1 cellular context compared by ENCODE assay signal in genomic region chr16:87661561-87661960, GRCh38.
TF ChIP-seq lines count a peak whose summit lies in the region.

No MANE protein-coding gene starts in this region.

TF ChIP-seq in HepG2, 621 proteins besides CTCF, POLR2A, EP300 and RAD21 (continued from another document and continues in another):
- TF ChIP-seq CERS6 (CRISPR knock-in tag; IDR thresholded peaks at IDR 0.05) (0 out of 2 replicates have a peak, but pooled peaks have one; percentile 26), MEIS2 (CRISPR knock-in tag; IDR thresholded peaks at IDR 0.05) (peak; percentile 85), ZNF546 (CRISPR knock-in tag; conservative IDR thresholded peaks at IDR 0.05) (no peak), MXD1 (CRISPR knock-in tag; IDR thresholded peaks at IDR 0.05) (peak; percentile 70), ZC3H13 (CRISPR knock-in tag; IDR thresholded peaks at IDR 0.05) (0 out of 2 replicates have a peak, but pooled peaks have one; percentile 31), ZNF337 (CRISPR knock-in tag; IDR thresholded peaks at IDR 0.05; ENCODE audit: borderline replicate concordance, low read depth) (no peak), TP53 (CRISPR knock-in tag; conservative IDR thresholded peaks at IDR 0.05) (no peak), DRAP1 (CRISPR knock-in tag; IDR thresholded peaks at IDR 0.05) (no peak), MTERF4 (CRISPR knock-in tag; IDR thresholded peaks at IDR 0.05) (no peak), ZFP37 (CRISPR knock-in tag; IDR thresholded peaks at IDR 0.05; ENCODE audit: borderline replicate concordance) (peak; percentile 83; the same call in 1 of the 2 replicates), ZNF761 (CRISPR knock-in tag; conservative IDR thresholded peaks at IDR 0.05) (no peak), NFE2L2 (IDR thresholded peaks at IDR 0.05; ENCODE audit: low read length) (no peak), SNAPC5 (CRISPR knock-in tag; IDR thresholded peaks at IDR 0.05; ENCODE audit: borderline replicate concordance) (no peak), MLXIP (CRISPR knock-in tag; IDR thresholded peaks at IDR 0.05; ENCODE audit: borderline replicate concordance) (peak; percentile 73; the same call in 1 of the 2 replicates), ZNF207 (IDR thresholded peaks at IDR 0.05; ENCODE audit: borderline replicate concordance) (no peak), ZNF7 (CRISPR knock-in tag; IDR thresholded peaks at IDR 0.05) (no peak), ZNF276 (CRISPR knock-in tag; IDR thresholded peaks at IDR 0.05; ENCODE audit: low read depth) (no peak), KLF6 (CRISPR knock-in tag; IDR thresholded peaks at IDR 0.05) (0 out of 2 replicates have a peak, but pooled peaks have one; percentile 61), HMGXB4 (CRISPR knock-in tag; IDR thresholded peaks at IDR 0.05; ENCODE audit: borderline replicate concordance in 1 of 2, low read depth in 1 of 2) (no peak), ZNF232 (CRISPR knock-in tag; IDR thresholded peaks at IDR 0.05; ENCODE audit: borderline replicate concordance) (peak; percentile 96), MEIS1 (CRISPR knock-in tag; IDR thresholded peaks at IDR 0.05; ENCODE audit: borderline replicate concordance) (no peak), SMAD9 (CRISPR knock-in tag; IDR thresholded peaks at IDR 0.05) (no peak), ZNF878 (CRISPR knock-in tag; IDR thresholded peaks at IDR 0.05) (no peak), ZBTB21 (CRISPR knock-in tag; IDR thresholded peaks at IDR 0.05) (0 out of 2 replicates have a peak, but pooled peaks have one; percentile 47), ZNF468 (CRISPR knock-in tag; IDR thresholded peaks at IDR 0.05) (no peak), ZBTB42 (CRISPR knock-in tag; IDR thresholded peaks at IDR 0.05) (no peak), RARA (CRISPR knock-in tag; IDR thresholded peaks at IDR 0.05) (peak; percentile 54), ZNF574 (CRISPR knock-in tag; IDR thresholded peaks at IDR 0.05) (peak; percentile 69; the same call in 1 of the 2 replicates), ETV5 (CRISPR knock-in tag; IDR thresholded peaks at IDR 0.05; ENCODE audit: borderline replicate concordance) (0 out of 2 replicates have a peak, but pooled peaks have one; percentile 24), ZBTB46 (CRISPR knock-in tag; IDR thresholded peaks at IDR 0.05; ENCODE audit: borderline replicate concordance) (no peak), ZNF501 (CRISPR knock-in tag; IDR thresholded peaks at IDR 0.05) (no peak), NR3C1 (CRISPR knock-in tag; IDR thresholded peaks at IDR 0.05) (no peak), FOXO1 (CRISPR knock-in tag; IDR thresholded peaks at IDR 0.05) (peak; percentile 38; the same call in 1 of the 2 replicates), ZSCAN31 (CRISPR knock-in tag; IDR thresholded peaks at IDR 0.05; ENCODE audit: low read depth) (no peak; the same call in 1 of the 2 replicates), PITX1 (CRISPR knock-in tag; IDR thresholded peaks at IDR 0.05) (no peak), MYC (CRISPR knock-in tag; IDR thresholded peaks at IDR 0.05; ENCODE audit: borderline replicate concordance) (peak; percentile 57; the same call in 1 of the 2 replicates), ZNF33B (CRISPR knock-in tag; IDR thresholded peaks at IDR 0.05) (no peak), ZBTB37 (CRISPR knock-in tag; IDR thresholded peaks at IDR 0.05) (no peak), NFYB (CRISPR knock-in tag; IDR thresholded peaks at IDR 0.05) (no peak), GRHL1 (CRISPR knock-in tag; conservative IDR thresholded peaks at IDR 0.05) (no peak), ZNF550 (CRISPR knock-in tag; IDR thresholded peaks at IDR 0.05; ENCODE audit: borderline replicate concordance) (no peak), ZNF724P (CRISPR knock-in tag; IDR thresholded peaks at IDR 0.05; ENCODE audit: borderline replicate concordance) (no peak), ZNF563 (CRISPR knock-in tag; IDR thresholded peaks at IDR 0.05) (no peak), ZNF670 (CRISPR knock-in tag; IDR thresholded peaks at IDR 0.05; ENCODE audit: borderline replicate concordance) (no peak), PLRG1 (conservative IDR thresholded peaks at IDR 0.05) (no peak), ZNF720 (CRISPR knock-in tag; IDR thresholded peaks at IDR 0.05) (0 out of 2 replicates have a peak, but pooled peaks have one; percentile 51), ZNF652 (CRISPR knock-in tag; IDR thresholded peaks at IDR 0.05; ENCODE audit: borderline replicate concordance, low read depth) (no peak)
